30 cellular contexts compared by ENCODE assay signal in genomic region chr16:89194340-89195311, GRCh38. TPM values are rescaled to one million over a fixed set of nuclear protein-coding genes. Genes with fewer than 3 reads are reported as not detected.
A peak's percentile ranks its signal among the peaks of the same experiment; 100 is the strongest.
DNase-seq lines count a peak whose midpoint lies in the region; ATAC-seq and TF ChIP-seq lines count a peak whose summit lies in the region.
"Had no signal": no experiment of that assay in that cellular context is flagged by ENCODE, and none has a peak within 500 bp of the region (broad histone marks: within the 10 kb centered on the region; RNA-seq: fewer than 3 reads in every experiment).

No MANE protein-coding gene starts in this region.

- H2BK12ac ChIP-seq in mesenchymal stem cell (ENCODE audit: low read length in 2 of 2): no peak overlapping the region

- peaks cover 0 to 4% of the 10 kb centered on the region in 2 donors for H3K27me3 Mint-ChIP-seq in natural killer cell (ENCODE audit: low read depth in 2 of 2)
- peaks cover 0 to 2% of the 10 kb centered on the region in 2 donors for H3K27me3 Mint-ChIP-seq in natural killer cell treated with Interleukin-12 subunit alpha and Interleukin-12 subunit beta and Interleukin-15 and Interleukin-18, amount 100 ng/mL, for 72 hours
- no peaks in the 10 kb centered on the region for H3K27me3 Mint-ChIP-seq in activated CD8-positive, alpha-beta memory T cell treated with anti-CD3 and anti-CD28 coated beads, Interleukin-2, amount 10 ng/mL, durations not matched to agents 7 days and 5 days

- H3K23ac ChIP-seq in mesenchymal stem cell (ENCODE audit: low read length in 2 of 2): no peak overlapping the region

- H3K4me1 ChIP-seq in mesenchymal stem cell (ENCODE audit: control insufficient read depth, insufficient read depth, low read depth, low read length): peaks cover 15% of the 10 kb centered on the region
- no peaks in the 10 kb centered on the region for H3K4me1 ChIP-seq in aorta (ENCODE audit: control insufficient read depth in 1 of 2, insufficient read depth in 2 of 2, low read length in 2 of 2)
- H3K4me1 ChIP-seq: foreskin keratinocyte had no signal

- no peak overlapping the region for H3K9ac ChIP-seq in mesenchymal stem cell (ENCODE audit: low read length)

- peaks cover 0 to 7% of the 10 kb centered on the region in 2 experiments for H3K36me3 ChIP-seq in mesenchymal stem cell (ENCODE audit: control insufficient read depth in 1 of 2, insufficient read depth in 2 of 2, low read depth in 1 of 2, low read length in 2 of 2)
- H3K36me3 ChIP-seq in aorta (ENCODE audit: control insufficient read depth in 1 of 2, insufficient read depth in 2 of 2, low read length in 1 of 2): no peaks in the 10 kb centered on the region
- H3K36me3 ChIP-seq: stomach, tibial artery had no signal

- 93% methylated on average over 45 of the region's 45 CpGs for WGBS in mesenchymal stem cell
- 87 to 91% methylated on average over 45 of the region's 45 CpGs for WGBS in aorta, 2 donors

- no peak for DNase-seq in natural killer cell
- DNase-seq in natural killer cell treated with Interleukin-12 subunit alpha and Interleukin-12 subunit beta and Interleukin-15 and Interleukin-18, amount 100 ng/mL, for 72 hours (ENCODE audit: low spot score): no peak
- DNase-seq in UCSD-AML1 (lab: John Stamatoyannopoulos, UW; ENCODE audit: unreplicated experiment): peak; percentile 33
- DNase-seq in mesenchymal stem cell: no peak
- peak; percentile 49 to 73 for DNase-seq in aorta
- no peak for DNase-seq in activated CD8-positive, alpha-beta memory T cell treated with anti-CD3 and anti-CD28 coated beads, Interleukin-2, amount 10 ng/mL, durations not matched to agents 7 days and 5 days
- no peak for DNase-seq in NCI-H187 treated with DMSO at 0.1 percent for 48 hours (lab: John Stamatoyannopoulos, UW)
- DNase-seq: activated CD4-positive, CD25-positive, alpha-beta regulatory T cell treated with anti-CD3 and anti-CD28 coated beads, Interleukin-2, amount 50 U/mL, for 72 hours; activated naive CD4-positive, alpha-beta T cell; activated T-cell treated with anti-CD3 and anti-CD28 coated beads, Interleukin-2, amount 50 U/mL, for 4 hours; DMS 273 treated with DMSO at 0.1 percent for 48 hours; effector memory CD4-positive, alpha-beta T cell; foreskin keratinocyte; KBM-7; mammary epithelial cell; MM.1S; NCI-H1436; NCI-H510A; PC-9; SIG-M5; stimulated activated CD4-positive, alpha-beta T cell treated with anti-CD3 and anti-CD28 coated beads, Interleukin-15, amount 100 ng/mL, for 24 hours; stomach; tibial artery had no signal

- no peaks in the 10 kb centered on the region for H3K9me3 Mint-ChIP-seq in natural killer cell
- no peaks in the 10 kb centered on the region for H3K9me3 Mint-ChIP-seq in natural killer cell treated with Interleukin-12 subunit alpha and Interleukin-12 subunit beta and Interleukin-15 and Interleukin-18, amount 100 ng/mL, for 72 hours
- no peaks in the 10 kb centered on the region for H3K9me3 Mint-ChIP-seq in activated CD8-positive, alpha-beta memory T cell treated with anti-CD3 and anti-CD28 coated beads, Interleukin-2, amount 10 ng/mL, durations not matched to agents 7 days and 5 days (ENCODE audit: low read depth)
- H3K9me3 Mint-ChIP-seq: activated T-cell treated with anti-CD3 and anti-CD28 coated beads, Interleukin-2, amount 50 U/mL, for 4 hours; CD4-positive, alpha-beta T cell had no signal

- H3K27ac ChIP-seq in mesenchymal stem cell (ENCODE audit: low read length, poor library complexity, severe bottlenecking) (no peak overlapping the region), aorta (ENCODE audit: low read depth in 1 of 2, low read length in 2 of 2) (no peak overlapping the region)
- H3K27ac ChIP-seq: foreskin keratinocyte, PC-9, stomach, tibial artery had no signal

- H3K36me3 Mint-ChIP-seq in natural killer cell: no peaks in the 10 kb centered on the region
- no peaks in the 10 kb centered on the region for H3K36me3 Mint-ChIP-seq in natural killer cell treated with Interleukin-12 subunit alpha and Interleukin-12 subunit beta and Interleukin-15 and Interleukin-18, amount 100 ng/mL, for 72 hours
- H3K36me3 Mint-ChIP-seq in activated CD8-positive, alpha-beta memory T cell treated with anti-CD3 and anti-CD28 coated beads, Interleukin-2, amount 10 ng/mL, durations not matched to agents 7 days and 5 days: no peaks in the 10 kb centered on the region

- H2BK15ac ChIP-seq in mesenchymal stem cell (ENCODE audit: low read depth, poor library complexity, severe bottlenecking): peak overlapping the region; percentile 80

- intact Hi-C loops in natural killer cell (cut with micrococcal nuclease) (no loop called here), aorta (cut with DNase I) (no loop called here)

- no peak overlapping the region for H3K14ac ChIP-seq in mesenchymal stem cell (ENCODE audit: low read length in 2 of 2)

- H3K18ac ChIP-seq in mesenchymal stem cell (ENCODE audit: low read depth in 1 of 2, low read length in 2 of 2): no peak overlapping the region

- H3K27me3 ChIP-seq in mesenchymal stem cell (ENCODE audit: control insufficient read depth in 1 of 2, insufficient read depth in 1 of 2, low read length in 2 of 2): peaks cover 19 to 57% of the 10 kb centered on the region in 2 experiments
- no peaks in the 10 kb centered on the region for H3K27me3 ChIP-seq in aorta (ENCODE audit: control insufficient read depth in 1 of 2, insufficient read depth in 2 of 2, low read length in 1 of 2)

- H3K79me1 ChIP-seq in mesenchymal stem cell (replicated peaks; ENCODE audit: low read length, poor library complexity, severe bottlenecking): no peaks in the 10 kb centered on the region

- no peak overlapping the region for H2AK5ac ChIP-seq in mesenchymal stem cell (ENCODE audit: low read length, severe bottlenecking)

- H3K4me3 Mint-ChIP-seq in natural killer cell: peak overlapping the region; percentile 40
- H3K4me3 Mint-ChIP-seq in natural killer cell treated with Interleukin-12 subunit alpha and Interleukin-12 subunit beta and Interleukin-15 and Interleukin-18, amount 100 ng/mL, for 72 hours: no peak overlapping the region
- H3K4me3 Mint-ChIP-seq in activated CD8-positive, alpha-beta memory T cell treated with anti-CD3 and anti-CD28 coated beads, Interleukin-2, amount 10 ng/mL, durations not matched to agents 7 days and 5 days: no peak overlapping the region
- H3K4me3 Mint-ChIP-seq: activated T-cell treated with anti-CD3 and anti-CD28 coated beads, Interleukin-2, amount 50 U/mL, for 4 hours; CD4-positive, alpha-beta T cell had no signal

- H3K9me3 ChIP-seq in mesenchymal stem cell (ENCODE audit: control insufficient read depth, low read length): no peaks in the 10 kb centered on the region
- H3K9me3 ChIP-seq in aorta (ENCODE audit: control insufficient read depth, low read length): no peaks in the 10 kb centered on the region
- H3K9me3 ChIP-seq: stomach, tibial artery had no signal

- no peak overlapping the region for H3K4me2 ChIP-seq in mesenchymal stem cell (ENCODE audit: low read length, poor library complexity, severe bottlenecking)
- H3K4me2 ChIP-seq: PC-9 had no signal

- H2AFZ ChIP-seq in mesenchymal stem cell (ENCODE audit: low read depth, low read length): no peak overlapping the region
- H2AFZ ChIP-seq: PC-9 had no signal

- CTCF ChIA-PET in activated CD8-positive, alpha-beta memory T cell treated with anti-CD3 and anti-CD28 coated beads, Interleukin-2, amount 10 ng/mL, durations not matched to agents 7 days and 5 days (lab: Charles Lee): interaction anchor here (0.6 kb wide), 1 partner anchor 21 kb away, joined by 3 read pairs; no protein-coding TSS in a partner anchor

- ATAC-seq in natural killer cell (no peak), aorta (ENCODE audit: low FRiP score) (no peak), GM18519 (IDR thresholded peaks at IDR 0.05; ENCODE audit: low FRiP score, unreplicated experiment) (no peak)
- ATAC-seq in natural killer cell treated with Interleukin-12 subunit alpha and Interleukin-12 subunit beta and Interleukin-15 and Interleukin-18, amount 100 ng/mL, for 72 hours: no peak
- ATAC-seq in activated CD8-positive, alpha-beta memory T cell treated with anti-CD3 and anti-CD28 coated beads, Interleukin-2, amount 10 ng/mL, durations not matched to agents 7 days and 5 days: no peak
- ATAC-seq: activated T-cell treated with anti-CD3 and anti-CD28 coated beads, Interleukin-2, amount 50 U/mL, for 4 hours; foreskin keratinocyte had no signal

- TF ChIP-seq CTCF in natural killer cell (IDR thresholded peaks at IDR 0.05): no peak

- H2BK5ac ChIP-seq in mesenchymal stem cell (ENCODE audit: low read depth, low read length, poor library complexity, severe bottlenecking): no peak overlapping the region

- H3K4me1 Mint-ChIP-seq in natural killer cell: no peaks in the 10 kb centered on the region
- H3K4me1 Mint-ChIP-seq in natural killer cell treated with Interleukin-12 subunit alpha and Interleukin-12 subunit beta and Interleukin-15 and Interleukin-18, amount 100 ng/mL, for 72 hours (ENCODE audit: low read depth in 2 of 2): no peaks in the 10 kb centered on the region
- H3K4me1 Mint-ChIP-seq in activated CD8-positive, alpha-beta memory T cell treated with anti-CD3 and anti-CD28 coated beads, Interleukin-2, amount 10 ng/mL, durations not matched to agents 7 days and 5 days: no peaks in the 10 kb centered on the region

- H4K8ac ChIP-seq in mesenchymal stem cell (ENCODE audit: low read length): no peak overlapping the region

- no peak overlapping the region for H3K4ac ChIP-seq in mesenchymal stem cell (ENCODE audit: low read depth in 1 of 2, low read length in 2 of 2)

- H4K91ac ChIP-seq in mesenchymal stem cell (ENCODE audit: low read length): peak overlapping the region; percentile 70

- H3K4me3 ChIP-seq in mesenchymal stem cell (ENCODE audit: insufficient read depth in 1 of 2, low read depth in 1 of 2, low read length in 2 of 2) (no peak overlapping the region), aorta (ENCODE audit: low read length in 2 of 2) (no peak overlapping the region)
- H3K4me3 ChIP-seq: PC-9, stomach, tibial artery had no signal

- no peak overlapping the region for H2BK120ac ChIP-seq in mesenchymal stem cell (ENCODE audit: low read depth, low read length)

- H3K27ac Mint-ChIP-seq in natural killer cell: peak overlapping the region in 1 of 2 donors; percentile 15
- no peak overlapping the region for H3K27ac Mint-ChIP-seq in natural killer cell treated with Interleukin-12 subunit alpha and Interleukin-12 subunit beta and Interleukin-15 and Interleukin-18, amount 100 ng/mL, for 72 hours
- H3K27ac Mint-ChIP-seq in activated CD8-positive, alpha-beta memory T cell treated with anti-CD3 and anti-CD28 coated beads, Interleukin-2, amount 10 ng/mL, durations not matched to agents 7 days and 5 days: no peak overlapping the region
- H3K27ac Mint-ChIP-seq: CD4-positive, alpha-beta T cell had no signal

RNA-seq across cellular contexts. Expression of gene SLC22A31, which starts 5.7 kb away (rescaled TPM):
- total RNA-seq in natural killer cell: under 1 TPM in 1 of 3 donors, not detected in 2; 0.75 TPM
- 1 to 10 TPM in 1 of 2 donors, under 1 TPM in 1; 0.53 to 1.2 TPM for total RNA-seq in natural killer cell treated with Interleukin-12 subunit alpha and Interleukin-12 subunit beta and Interleukin-15 and Interleukin-18, amount 100 ng/mL, for 72 hours
- polyA plus RNA-seq in mesenchymal stem cell (2013, experiment 1 of 2): 0.99 TPM
- 1.00 TPM for polyA plus RNA-seq in mesenchymal stem cell (2013, experiment 2 of 2)
- 1 to 10 TPM in 1 of 2 donors, not detected in 1; 4.0 TPM for total RNA-seq in aorta
- 1 to 10 TPM in 1 of 2 donors, under 1 TPM in 1; 0.75 to 2.9 TPM for polyA plus RNA-seq in aorta
- not detected for total RNA-seq in activated CD8-positive, alpha-beta memory T cell treated with anti-CD3 and anti-CD28 coated beads, Interleukin-2, amount 10 ng/mL, durations not matched to agents 7 days and 5 days
- total RNA-seq: activated CD8-positive, alpha-beta memory T cell treated with anti-CD3 and anti-CD28 coated beads for 36 hours; foreskin keratinocyte; HT-29; renal cortical epithelial cell had no signal
- polyA plus RNA-seq: keratinocyte, mammary epithelial cell had no signal

RNA-seq across cellular contexts. Expression of gene ZNF778, which starts 22.9 kb away (rescaled TPM):
- total RNA-seq in natural killer cell (10 to 100 TPM in 2 of 3 donors, 1 to 10 TPM in 1; 7.0 to 14.1 (median 11.8) TPM), aorta (10 to 100 TPM; 12.7 to 14.9 TPM)
- total RNA-seq in natural killer cell treated with Interleukin-12 subunit alpha and Interleukin-12 subunit beta and Interleukin-15 and Interleukin-18, amount 100 ng/mL, for 72 hours: 10 to 100 TPM in 1 of 2 donors, 1 to 10 TPM in 1; 7.5 to 23.3 TPM
- polyA plus RNA-seq in mesenchymal stem cell (2013, experiment 1 of 2): 3.8 TPM
- 4.3 TPM for polyA plus RNA-seq in mesenchymal stem cell (2013, experiment 2 of 2)
- polyA plus RNA-seq in aorta: 1 to 10 TPM; 2.6 to 3.2 TPM
- total RNA-seq in activated CD8-positive, alpha-beta memory T cell treated with anti-CD3 and anti-CD28 coated beads, Interleukin-2, amount 10 ng/mL, durations not matched to agents 7 days and 5 days: 1 to 10 TPM; 8.1 to 9.3 TPM

RNA-seq across cellular contexts. Expression of gene CDH15, which starts 23.1 kb away (rescaled TPM):
- total RNA-seq in natural killer cell (under 1 TPM in 1 of 3 donors, not detected in 2; 0.20 TPM), aorta (under 1 TPM in 1 of 2 donors, not detected in 1; 0.21 TPM)
- total RNA-seq in natural killer cell treated with Interleukin-12 subunit alpha and Interleukin-12 subunit beta and Interleukin-15 and Interleukin-18, amount 100 ng/mL, for 72 hours: not detected
- 0.43 TPM for polyA plus RNA-seq in mesenchymal stem cell (2013, experiment 1 of 2)
- 0.37 TPM for polyA plus RNA-seq in mesenchymal stem cell (2013, experiment 2 of 2)
- under 1 TPM in 1 of 2 donors, not detected in 1; 0.08 TPM for polyA plus RNA-seq in aorta
- total RNA-seq in activated CD8-positive, alpha-beta memory T cell treated with anti-CD3 and anti-CD28 coated beads, Interleukin-2, amount 10 ng/mL, durations not matched to agents 7 days and 5 days: not detected
- total RNA-seq: activated CD8-positive, alpha-beta memory T cell treated with anti-CD3 and anti-CD28 coated beads for 36 hours; activated T-cell treated with anti-CD3 and anti-CD28 coated beads, Interleukin-2, amount 50 U/mL, for 4 hours; CD4-positive, alpha-beta T cell; foreskin keratinocyte; HT-29; PC-9; renal cortical epithelial cell; stomach had no signal
- polyA plus RNA-seq: esophagus, keratinocyte, mammary epithelial cell had no signal

Comparison
In these comparisons a context has a peak if more than half of its experiments do, and no peak if none do; other contexts are left out.
1. DNase-seq: peak in UCSD-AML1 (single experiment) and aorta (2 of 2); none in natural killer cell (single experiment), natural killer cell treated with Interleukin-12 subunit alpha and Interleukin-12 subunit beta and Interleukin-15 and Interleukin-18, amount 100 ng/mL, for 72 hours (single experiment), mesenchymal stem cell (single experiment), activated CD8-positive, alpha-beta memory T cell treated with anti-CD3 and anti-CD28 coated beads, Interleukin-2, amount 10 ng/mL, durations not matched to agents 7 days and 5 days (single experiment) and NCI-H187 treated with DMSO at 0.1 percent for 48 hours (single experiment).